1 cellular context compared by ENCODE assay signal in genomic region chr2:201413552-201413951, GRCh38.
TF ChIP-seq lines count a peak whose summit lies in the region.

No MANE protein-coding gene starts in this region.

TF ChIP-seq in IMR-90, 13 proteins besides CTCF, POLR2A, EP300 and RAD21 (continued from another document):
- TF ChIP-seq MAZ (IDR thresholded peaks at IDR 0.05; ENCODE audit: borderline replicate concordance, low read depth, low read length) (no peak), RCOR1 (IDR thresholded peaks at IDR 0.05; ENCODE audit: insufficient replicate concordance, low read length) (no peak), NFE2L2 (IDR thresholded peaks at IDR 0.05; ENCODE audit: low read depth, low read length) (no peak), USF2 (IDR thresholded peaks at IDR 0.05; ENCODE audit: low read depth, low read length) (no peak), CHD1 (IDR thresholded peaks at IDR 0.05; ENCODE audit: low read depth, low read length) (no peak), FOS (IDR thresholded peaks at IDR 0.05; ENCODE audit: low read depth, low read length) (no peak), ELK1 (IDR thresholded peaks at IDR 0.05; ENCODE audit: borderline replicate concordance, low read depth, low read length) (no peak), SMC3 (IDR thresholded peaks at IDR 0.05; ENCODE audit: low read depth, low read length) (no peak), MAFK (IDR thresholded peaks at IDR 0.05; ENCODE audit: low read depth, low read length) (no peak)
